ENCODE assay signal across 12 cellular contexts in the genomic region with DNA sequence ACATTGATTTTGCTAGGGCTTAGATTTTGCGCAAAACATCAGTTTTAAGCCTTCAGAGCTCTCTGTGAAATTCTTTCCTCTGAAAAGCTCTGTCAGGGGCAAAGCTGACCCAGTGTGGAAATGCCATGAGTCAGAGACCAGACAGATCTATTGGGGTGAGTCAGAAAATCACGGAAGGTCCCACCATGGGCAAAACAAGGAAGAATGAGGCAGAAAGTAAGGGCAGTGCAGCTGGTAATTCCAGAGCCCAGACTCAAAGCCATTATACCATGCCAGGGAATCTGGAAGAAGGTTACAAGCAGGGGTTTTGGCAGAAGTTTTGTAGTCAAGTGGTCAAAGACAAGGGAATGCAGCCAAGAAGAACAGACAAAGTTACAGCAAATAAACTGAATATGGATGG.
DNase-seq lines count a peak whose midpoint lies in the region; TF ChIP-seq lines count a peak whose summit lies in the region.
"Had no signal": no experiment of that assay in that cellular context is flagged by ENCODE, and none has a peak within 500 bp of the region (broad histone marks: within the 10 kb centered on the region; RNA-seq: fewer than 3 reads in every experiment).

No MANE protein-coding gene starts in this region.

- in situ Hi-C loops in mammary epithelial cell (cut with MboI; ENCODE audit: low sequenced_read_pairs in 2 of 2), result no loop called here

- no peak for TF ChIP-seq POLR2A in Peyer's patch (IDR thresholded peaks at IDR 0.05)

- no peaks in the 10 kb centered on the region for H3K36me3 Mint-ChIP-seq in activated T-helper 2 cell treated with anti-CD3 and anti-CD28 coated beads, Interferon-gamma antibody, Interleukin-2, Interleukin-4, amounts not matched to agents 10 μg/mL and 5 μg/mL and 100 μg/mL, durations not matched to agents 14 hours and 24 hours and 36 hours (ENCODE audit: low read depth)
- H3K36me3 Mint-ChIP-seq: CD14-positive monocyte; stimulated activated naive B cell treated with anti-CD40 and anti-IgM and Interleukin-4, amounts not matched to agents 10 μg/mL and 1 μg/mL and 100 μg/mL, for 72 hours had no signal

- peak overlapping the region; percentile 29 for H2AFZ ChIP-seq in mammary epithelial cell (ENCODE audit: low read depth, low read length)

- peaks cover 11% of the 10 kb centered on the region for H3K4me1 ChIP-seq in mammary epithelial cell (ENCODE audit: insufficient read depth, low read length)
- peaks cover 0 to 15% (median 2%) of the 10 kb centered on the region in 4 donors for H3K4me1 ChIP-seq in Peyer's patch

- intact Hi-C loops in mammary epithelial cell (cut with micrococcal nuclease), result loop anchor here (5.0 kb wide), 1 partner anchor 52 kb away; no protein-coding TSS in a partner anchor
- intact Hi-C loops in activated T-helper 2 cell treated with anti-CD3 and anti-CD28 coated beads, Interferon-gamma antibody, Interleukin-2, Interleukin-4, amounts not matched to agents 10 μg/mL and 5 μg/mL and 100 μg/mL, durations not matched to agents 14 hours and 24 hours and 36 hours (cut with micrococcal nuclease), result no loop called here

- no peaks in the 10 kb centered on the region for H3K79me2 ChIP-seq in mammary epithelial cell (ENCODE audit: insufficient read depth, low read length)

- H3K9me3 ChIP-seq in mammary epithelial cell (replicated peaks; ENCODE audit: insufficient read depth, low read length), result no peaks in the 10 kb centered on the region
- no peaks in the 10 kb centered on the region for H3K9me3 ChIP-seq in Peyer's patch

- 50% methylated on average over 2 of the region's 2 CpGs for WGBS in mammary epithelial cell (ENCODE audit: low coverage, missing lambda C conversion rate)

- no peaks in the 10 kb centered on the region for H3K9me3 Mint-ChIP-seq in activated T-helper 2 cell treated with anti-CD3 and anti-CD28 coated beads, Interferon-gamma antibody, Interleukin-2, Interleukin-4, amounts not matched to agents 10 μg/mL and 5 μg/mL and 100 μg/mL, durations not matched to agents 14 hours and 24 hours and 36 hours
- H3K9me3 Mint-ChIP-seq: central memory CD8-positive, alpha-beta T cell had no signal

- H3K9ac ChIP-seq in mammary epithelial cell (ENCODE audit: insufficient read depth, low read length), result no peak overlapping the region

- peaks cover 1% of the 10 kb centered on the region for H3K27me3 Mint-ChIP-seq in activated T-helper 2 cell treated with anti-CD3 and anti-CD28 coated beads, Interferon-gamma antibody, Interleukin-2, Interleukin-4, amounts not matched to agents 10 μg/mL and 5 μg/mL and 100 μg/mL, durations not matched to agents 14 hours and 24 hours and 36 hours (ENCODE audit: low read depth)

- H3K4me3 ChIP-seq in AG09309 (ENCODE audit: control insufficient read depth, low read depth, low read length) (no peak overlapping the region), mammary epithelial cell (replicated peaks in 1 of 3; ENCODE audit: insufficient read depth in 1 of 3, low read depth in 2 of 3, low read length in 3 of 3) (no peak overlapping the region), Peyer's patch (no peak overlapping the region)

- no peak overlapping the region for H3K27ac Mint-ChIP-seq in activated T-helper 2 cell treated with anti-CD3 and anti-CD28 coated beads, Interferon-gamma antibody, Interleukin-2, Interleukin-4, amounts not matched to agents 10 μg/mL and 5 μg/mL and 100 μg/mL, durations not matched to agents 14 hours and 24 hours and 36 hours
- H3K27ac Mint-ChIP-seq: CD14-positive monocyte; stimulated activated naive B cell treated with anti-CD40 and anti-IgM and Interleukin-4, amounts not matched to agents 10 μg/mL and 1 μg/mL and 100 μg/mL, for 72 hours had no signal

- H4K20me1 ChIP-seq in mammary epithelial cell (ENCODE audit: insufficient read depth, low read length), result no peaks in the 10 kb centered on the region

- DNase-seq in AG09309 (ENCODE audit: low read depth) (peak; percentile 91), LHCN-M2 (ENCODE audit: low read depth) (peak; percentile 55), mammary epithelial cell (peak; percentile 88), lung microvascular endothelial cell (ENCODE audit: low read depth in 2 of 2) (peak; percentile 68 to 90), Peyer's patch (no peak), iPS-NIHi11 (ENCODE audit: low spot score) (no peak)
- DNase-seq in activated T-helper 2 cell treated with anti-CD3 and anti-CD28 coated beads, Interferon-gamma antibody, Interleukin-2, Interleukin-4, amounts not matched to agents 10 μg/mL and 5 μg/mL and 100 μg/mL, durations not matched to agents 14 hours and 24 hours and 36 hours (ENCODE audit: low spot score), result no peak
- DNase-seq in activated CD4-positive, CD25-positive, alpha-beta regulatory T cell (lab: John Stamatoyannopoulos, UW), result no peak
- DNase-seq: stimulated activated naive B cell treated with anti-CD40 and anti-IgM and Interleukin-4, amounts not matched to agents 10 μg/mL and 1 μg/mL and 100 μg/mL, for 72 hours; T-helper 9 cell had no signal

- peak overlapping the region; percentile 37 for H3K4me2 ChIP-seq in mammary epithelial cell (ENCODE audit: insufficient read depth, low read depth, low read length)

- H3K36me3 ChIP-seq in mammary epithelial cell (ENCODE audit: insufficient read depth, low read length) (no peaks in the 10 kb centered on the region), Peyer's patch (no peaks in the 10 kb centered on the region)

- H3K27me3 ChIP-seq in mammary epithelial cell (ENCODE audit: insufficient read depth, low read length), result no peaks in the 10 kb centered on the region
- no peaks in the 10 kb centered on the region for H3K27me3 ChIP-seq in Peyer's patch

- H3K4me1 Mint-ChIP-seq in activated T-helper 2 cell treated with anti-CD3 and anti-CD28 coated beads, Interferon-gamma antibody, Interleukin-2, Interleukin-4, amounts not matched to agents 10 μg/mL and 5 μg/mL and 100 μg/mL, durations not matched to agents 14 hours and 24 hours and 36 hours (ENCODE audit: low read depth), result no peaks in the 10 kb centered on the region
- H3K4me1 Mint-ChIP-seq: CD14-positive monocyte; central memory CD8-positive, alpha-beta T cell had no signal

- H3K4me3 Mint-ChIP-seq in activated T-helper 2 cell treated with anti-CD3 and anti-CD28 coated beads, Interferon-gamma antibody, Interleukin-2, Interleukin-4, amounts not matched to agents 10 μg/mL and 5 μg/mL and 100 μg/mL, durations not matched to agents 14 hours and 24 hours and 36 hours (ENCODE audit: low read depth), result no peak overlapping the region
- H3K4me3 Mint-ChIP-seq: CD14-positive monocyte; central memory CD8-positive, alpha-beta T cell; stimulated activated naive B cell treated with anti-CD40 and anti-IgM and Interleukin-4, amounts not matched to agents 10 μg/mL and 1 μg/mL and 100 μg/mL, for 72 hours had no signal

- CTCF ChIA-PET in mammary epithelial cell (lab: Charles Lee; ENCODE audit: low non-redundant PET), result interaction anchor here (1.0 kb wide), 1 partner anchor 8 kb away, joined by 3 read pairs; no protein-coding TSS in a partner anchor

- dilution Hi-C loops in mammary epithelial cell (cut with HindIII; ENCODE audit: low sequenced_read_pairs), result no loop called here

- BruUV-seq in mammary epithelial cell (replicated peaks; lab: Mats Ljungman, UMichigan), result no TSS peak

- no peak for TF ChIP-seq CTCF in AG09309 (IDR thresholded peaks at IDR 0.05; ENCODE audit: control insufficient read depth, insufficient read depth, low read depth, low read length, missing control alignments)
- no peak for TF ChIP-seq CTCF in mammary epithelial cell (conservative IDR thresholded peaks at IDR 0.05 in 1 of 2, IDR thresholded peaks at IDR 0.05 in 1 of 2; ENCODE audit: extremely low read depth in 1 of 2, insufficient read depth in 1 of 2, low read depth in 1 of 2, low read length in 2 of 2)
- TF ChIP-seq CTCF in Peyer's patch (IDR thresholded peaks at IDR 0.05), result no peak

- H3K27ac ChIP-seq in mammary epithelial cell (ENCODE audit: insufficient read depth, low read depth, low read length), result no peak overlapping the region
- H3K27ac ChIP-seq in Peyer's patch, result no peak overlapping the region

Comparison
In these comparisons a context has a peak if more than half of its experiments do, and no peak if none do; other contexts are left out.
1. DNase-seq: peak in AG09309 (single experiment), LHCN-M2 (single experiment), mammary epithelial cell (single experiment) and lung microvascular endothelial cell (2 of 2); none in Peyer's patch (0 of 3), iPS-NIHi11 (single experiment), activated T-helper 2 cell treated with anti-CD3 and anti-CD28 coated beads, Interferon-gamma antibody, Interleukin-2, Interleukin-4, amounts not matched to agents 10 μg/mL and 5 μg/mL and 100 μg/mL, durations not matched to agents 14 hours and 24 hours and 36 hours (single experiment) and activated CD4-positive, CD25-positive, alpha-beta regulatory T cell (0 of 4).